ENCODE assay signal across 7 cellular contexts in genomic region chr1:18312961-18313360, GRCh38.
"Had no signal": no experiment of that assay in that cellular context is flagged by ENCODE, and none has a peak within 500 bp of the region (broad histone marks: within the 10 kb centered on the region; RNA-seq: fewer than 3 reads in every experiment).

No MANE protein-coding gene starts in this region.

- ATAC-seq: HCT116 had no signal

- H3K4me3 ChIP-seq: GM23248, HAP-1 had no signal

- H3K36me3 ChIP-seq: HAP-1 had no signal

- H3K27ac ChIP-seq: GM23248 had no signal

- FAIRE-seq: HTR-8/SVneo had no signal

- DNase-seq: GM23248, GOT3, H7, KG1 had no signal

- H3K9ac ChIP-seq: GM23248 had no signal

- H2AFZ ChIP-seq: GM23248 had no signal

- H3K9me3 ChIP-seq: HAP-1 had no signal

- H3K4me1 ChIP-seq: HAP-1 had no signal
